Comparison of ENCODE assay signal across 12 cellular contexts in genomic region chr2:213227458-213227857, GRCh38. TPM values are rescaled to one million over a fixed set of nuclear protein-coding genes. Genes with fewer than 3 reads are reported as not detected.
DNase-seq lines count a peak whose midpoint lies in the region; ATAC-seq and TF ChIP-seq lines count a peak whose summit lies in the region.
"Had no signal": no experiment of that assay in that cellular context is flagged by ENCODE, and none has a peak within 500 bp of the region (broad histone marks: within the 10 kb centered on the region; RNA-seq: fewer than 3 reads in every experiment).

No MANE protein-coding gene starts in this region.

- no peaks in the 10 kb centered on the region for H3K27me3 Mint-ChIP-seq in CD4-positive, CD25-positive, alpha-beta regulatory T cell
- no peaks in the 10 kb centered on the region for H3K27me3 Mint-ChIP-seq in endothelial cell (ENCODE audit: unreplicated experiment)
- H3K27me3 Mint-ChIP-seq: CD8-positive, alpha-beta memory T cell had no signal

- H3K4me1 Mint-ChIP-seq in CD4-positive, CD25-positive, alpha-beta regulatory T cell, result peaks cover 37 to 69% (median 52%) of the 10 kb centered on the region in 4 donors
- H3K4me1 Mint-ChIP-seq in endothelial cell (ENCODE audit: unreplicated experiment), result peaks cover 4% of the 10 kb centered on the region
- H3K4me1 Mint-ChIP-seq: brain had no signal

- H3K9ac ChIP-seq in colonic mucosa (ENCODE audit: low read depth in 2 of 2, low read length in 2 of 2), result no peak overlapping the region

- intact Hi-C loops in colonic mucosa (cut with DNase I), result no loop called here

- no peaks in the 10 kb centered on the region for H3K36me3 ChIP-seq in CD4-positive, CD25-positive, alpha-beta regulatory T cell (ENCODE audit: control insufficient read depth, insufficient read depth, low read length)
- no peaks in the 10 kb centered on the region for H3K36me3 ChIP-seq in colonic mucosa

- DNase-seq in CD4-positive, CD25-positive, alpha-beta regulatory T cell, result peak in 1 of 3 donors; percentile 68
- DNase-seq in NAMALWA (ENCODE audit: low spot score) (peak; percentile 80), colonic mucosa (no peak), NCI-H1930 (lab: John Stamatoyannopoulos, UW) (no peak), endothelial cell (ENCODE audit: low spot score) (no peak), amygdala (lab: John Stamatoyannopoulos, UW) (no peak)
- DNase-seq: CD8-positive, alpha-beta memory T cell; NCI-H526 treated with DMSO at 0.1 percent for 48 hours; nucleus accumbens had no signal

- peak overlapping the region; percentile 39 to 90 (median 87) for H3K27ac Mint-ChIP-seq in CD4-positive, CD25-positive, alpha-beta regulatory T cell
- no peak overlapping the region for H3K27ac Mint-ChIP-seq in endothelial cell (ENCODE audit: unreplicated experiment)
- H3K27ac Mint-ChIP-seq: brain had no signal

- H3K9me3 Mint-ChIP-seq in CD4-positive, CD25-positive, alpha-beta regulatory T cell, result peaks cover 0 to 2% (median 0%) of the 10 kb centered on the region in 7 donors
- no peaks in the 10 kb centered on the region for H3K9me3 Mint-ChIP-seq in endothelial cell (ENCODE audit: unreplicated experiment)
- H3K9me3 Mint-ChIP-seq: brain; CD8-positive, alpha-beta memory T cell had no signal

- peak overlapping the region; percentile 71 for H3K4me3 ChIP-seq in CD4-positive, CD25-positive, alpha-beta regulatory T cell (ENCODE audit: low read depth, low read length)
- H3K4me3 ChIP-seq in colonic mucosa, result no peak overlapping the region

- no peak for ATAC-seq in CD4-positive, CD25-positive, alpha-beta regulatory T cell (ENCODE audit: low read depth in 2 of 2)
- ATAC-seq in GM19351 (IDR thresholded peaks at IDR 0.05; ENCODE audit: unreplicated experiment) (peak; percentile 88), HG02943 (IDR thresholded peaks at IDR 0.05; ENCODE audit: low read depth, unreplicated experiment) (peak; percentile 83)

- H3K4me3 Mint-ChIP-seq in CD4-positive, CD25-positive, alpha-beta regulatory T cell, result peak overlapping the region in 2 of 4 donors; percentile 59 to 60
- H3K4me3 Mint-ChIP-seq in endothelial cell (ENCODE audit: unreplicated experiment), result no peak overlapping the region
- H3K4me3 Mint-ChIP-seq: brain; CD8-positive, alpha-beta memory T cell had no signal

- no peaks in the 10 kb centered on the region for H3K27me3 ChIP-seq in CD4-positive, CD25-positive, alpha-beta regulatory T cell (ENCODE audit: control insufficient read depth, insufficient read depth, low read length)
- no peaks in the 10 kb centered on the region for H3K27me3 ChIP-seq in colonic mucosa

- no peaks in the 10 kb centered on the region for H3K9me3 ChIP-seq in CD4-positive, CD25-positive, alpha-beta regulatory T cell (ENCODE audit: control insufficient read depth in 2 of 2, low read length in 2 of 2)
- H3K9me3 ChIP-seq in colonic mucosa, result no peaks in the 10 kb centered on the region

- TF ChIP-seq CTCF in colonic mucosa (IDR thresholded peaks at IDR 0.05), result no peak
- no peak for TF ChIP-seq CTCF in endothelial cell (IDR thresholded peaks at IDR 0.05; ENCODE audit: unreplicated experiment)

- H3K27ac ChIP-seq in CD4-positive, CD25-positive, alpha-beta regulatory T cell (ENCODE audit: insufficient read depth, low read length, poor library complexity, severe bottlenecking), result peak overlapping the region; percentile 71
- no peak overlapping the region for H3K27ac ChIP-seq in colonic mucosa

- peaks cover 58% of the 10 kb centered on the region for H3K4me1 ChIP-seq in CD4-positive, CD25-positive, alpha-beta regulatory T cell (ENCODE audit: control insufficient read depth, insufficient read depth, low read length, poor library complexity, severe bottlenecking)
- H3K4me1 ChIP-seq in colonic mucosa, result no peaks in the 10 kb centered on the region

- no peaks in the 10 kb centered on the region for H3K36me3 Mint-ChIP-seq in CD4-positive, CD25-positive, alpha-beta regulatory T cell
- no peaks in the 10 kb centered on the region for H3K36me3 Mint-ChIP-seq in endothelial cell (ENCODE audit: low read depth, unreplicated experiment)
- H3K36me3 Mint-ChIP-seq: brain; CD8-positive, alpha-beta memory T cell had no signal

RNA-seq across cellular contexts. Expression of gene SPAG16, which starts 56.8 kb away (rescaled TPM):
- 7.7 TPM for total RNA-seq in CD4-positive, CD25-positive, alpha-beta regulatory T cell
- 10 to 100 TPM; 18.5 to 21.1 (median 19.5) TPM for polyA plus RNA-seq in CD4-positive, CD25-positive, alpha-beta regulatory T cell
- total RNA-seq in colonic mucosa (10 to 100 TPM; 18.6 to 25.5 TPM), endothelial cell (ENCODE audit: unreplicated experiment) (14.4 TPM)

Comparison
In these comparisons a context has a peak if more than half of its experiments do, and no peak if none do; other contexts are left out.
1. ATAC-seq: peak in GM19351 (single experiment) and HG02943 (single experiment); none in CD4-positive, CD25-positive, alpha-beta regulatory T cell (0 of 2).